15 cellular contexts compared by ENCODE assay signal in genomic region chr19:12984683-12985048, GRCh38. TPM values are rescaled to one million over a fixed set of nuclear protein-coding genes. Genes with fewer than 3 reads are reported as not detected.
DNase-seq lines count a peak whose midpoint lies in the region; ATAC-seq, FAIRE-seq and TF ChIP-seq lines count a peak whose summit lies in the region.
"Had no signal": no experiment of that assay in that cellular context is flagged by ENCODE, and none has a peak within 500 bp of the region (broad histone marks: within the 10 kb centered on the region; RNA-seq: fewer than 3 reads in every experiment).

No MANE protein-coding gene starts in this region.

- peaks cover 5% of the 10 kb centered on the region for H3K9me3 Mint-ChIP-seq in glutamatergic neuron (ENCODE audit: unreplicated experiment)
- H3K9me3 Mint-ChIP-seq: CD4-positive, CD25-positive, alpha-beta regulatory T cell had no signal

- H3K27ac Mint-ChIP-seq in glutamatergic neuron (ENCODE audit: unreplicated experiment): peak overlapping the region; percentile 79
- H3K27ac Mint-ChIP-seq: activated naive CD8-positive, alpha-beta T cell had no signal

- H3K4me3 ChIP-seq in esophagus muscularis mucosa: no peak overlapping the region

- TF ChIP-seq POLR2A in GM12891 (IDR thresholded peaks at IDR 0.05; ENCODE audit: low read depth, low read length) (no peak), esophagus muscularis mucosa (IDR thresholded peaks at IDR 0.05; ENCODE audit: low read depth) (no peak)

- WGBS in esophagus muscularis mucosa: 53% methylated on average over 6 of the region's 10 CpGs

- intact Hi-C loops in esophagus muscularis mucosa (cut with DNase I): loop anchor here (5.0 kb wide), 1 partner anchor 48 kb away; no protein-coding TSS in a partner anchor

- H3K4me1 Mint-ChIP-seq in glutamatergic neuron (ENCODE audit: low read depth, unreplicated experiment): peaks cover 10% of the 10 kb centered on the region

- H3K27me3 Mint-ChIP-seq in glutamatergic neuron (ENCODE audit: unreplicated experiment): peaks cover 5% of the 10 kb centered on the region

- H3K36me3 ChIP-seq in esophagus muscularis mucosa: no peaks in the 10 kb centered on the region

- TF ChIP-seq CTCF in glutamatergic neuron (IDR thresholded peaks at IDR 0.05; ENCODE audit: partially characterized antibody, unreplicated experiment) (no peak), esophagus muscularis mucosa (IDR thresholded peaks at IDR 0.05) (no peak)

- DNase-seq in GM12891 (ENCODE audit: insufficient read length, low spot score) (no peak), NCI-H69 (lab: John Stamatoyannopoulos, UW) (peak; percentile 64), glutamatergic neuron (peak; percentile 54), retina (peak; percentile 40), esophagus muscularis mucosa (ENCODE audit: extremely low spot score) (no peak)
- DNase-seq in stimulated activated naive CD4-positive, alpha-beta T cell treated with Interleukin-2 at 50 U/mL for 16 hours (lab: John Stamatoyannopoulos, UW): no peak
- DNase-seq in activated naive CD4-positive, alpha-beta T cell treated with Interleukin-2 at 50 U/mL for 16 hours: no peak
- DNase-seq: CD4-positive, CD25-positive, alpha-beta regulatory T cell; effector CD4-positive, alpha-beta T cell; NCI-H526; stimulated activated CD4-positive, alpha-beta T cell treated with anti-CD3 and anti-CD28 coated beads, Interleukin-1b, Interleukin-23, amount 100 ng/mL, for 48 hours; stimulated activated naive CD4-positive, alpha-beta T cell had no signal

- no peak for ATAC-seq in HG03565 (IDR thresholded peaks at IDR 0.05; ENCODE audit: unreplicated experiment)

- no peak for TF ChIP-seq EP300 in esophagus muscularis mucosa (IDR thresholded peaks at IDR 0.05)

- H3K4me3 Mint-ChIP-seq in glutamatergic neuron (ENCODE audit: unreplicated experiment): peak overlapping the region; percentile 22
- H3K4me3 Mint-ChIP-seq: activated naive CD8-positive, alpha-beta T cell had no signal

- H3K36me3 Mint-ChIP-seq in glutamatergic neuron (ENCODE audit: unreplicated experiment): no peaks in the 10 kb centered on the region
- H3K36me3 Mint-ChIP-seq: activated naive CD8-positive, alpha-beta T cell; CD4-positive, CD25-positive, alpha-beta regulatory T cell had no signal

- FAIRE-seq in GM12891 (lab: Jason Lieb, UNC): no peak

- H3K4me1 ChIP-seq in esophagus muscularis mucosa: peaks cover 12 to 30% (median 27%) of the 10 kb centered on the region in 4 donors

- no peak overlapping the region for H3K27ac ChIP-seq in esophagus muscularis mucosa (replicated peaks in 1 of 4)

- H3K9me3 ChIP-seq in esophagus muscularis mucosa: no peaks in the 10 kb centered on the region

- no peaks in the 10 kb centered on the region for H3K27me3 ChIP-seq in esophagus muscularis mucosa

TF ChIP-seq in GM12891, 5 proteins besides CTCF, POLR2A, EP300 and RAD21:
- peak; percentile 95 for TF ChIP-seq POU2F2 (IDR thresholded peaks at IDR 0.05; ENCODE audit: low read depth, low read length)
- no peak for TF ChIP-seq PAX5 (IDR thresholded peaks at IDR 0.05; ENCODE audit: insufficient read depth, low read length, severe bottlenecking)
- TF ChIP-seq POLR2AphosphoS5 (IDR thresholded peaks at IDR 0.05; ENCODE audit: low read depth, low read length): no peak
- no peak for TF ChIP-seq SPI1 (IDR thresholded peaks at IDR 0.05; ENCODE audit: low read depth, low read length)
- TF ChIP-seq TAF1 (IDR thresholded peaks at IDR 0.05; ENCODE audit: low read depth, low read length): no peak

RNA-seq across cellular contexts. Expression of gene NFIX, which starts 10.6 kb away (rescaled TPM):
- polyA plus RNA-seq in GM12891 (2012; ENCODE audit: low read depth, missing spikeins): 0.30 TPM
- total RNA-seq in glutamatergic neuron (ENCODE audit: unreplicated experiment) (2.4 TPM), esophagus muscularis mucosa (100 to 1,000 TPM in 1 of 4 donors, 10 to 100 TPM in 3; 56.0 to 154 (median 79.4) TPM)

RNA-seq across cellular contexts. Expression of gene DAND5, which starts 15.3 kb away (rescaled TPM):
- not detected for polyA plus RNA-seq in GM12891 (2012; ENCODE audit: low read depth, missing spikeins)
- 0.44 TPM for total RNA-seq in glutamatergic neuron (ENCODE audit: unreplicated experiment)
- under 1 TPM in 3 of 4 donors, not detected in 1; 0.19 to 0.83 (median 0.29) TPM for total RNA-seq in esophagus muscularis mucosa
- total RNA-seq: CD4-positive, CD25-positive, alpha-beta regulatory T cell; glomerular endothelial cell had no signal
- polyA plus RNA-seq: CD4-positive, CD25-positive, alpha-beta regulatory T cell had no signal

RNA-seq across cellular contexts. Expression of gene GADD45GIP1, which starts 27.6 kb away (rescaled TPM):
- polyA plus RNA-seq in GM12891 (2012; ENCODE audit: low read depth, missing spikeins): 38.0 TPM
- total RNA-seq in glutamatergic neuron (ENCODE audit: unreplicated experiment) (28.8 TPM), esophagus muscularis mucosa (10 to 100 TPM; 33.0 to 60.1 (median 49.3) TPM)

RNA-seq across cellular contexts. Expression of gene RAD23A, which starts 39.0 kb away (rescaled TPM):
- 108 TPM for polyA plus RNA-seq in GM12891 (2012; ENCODE audit: low read depth, missing spikeins)
- total RNA-seq in glutamatergic neuron (ENCODE audit: unreplicated experiment): 62.1 TPM
- 100 to 1,000 TPM; 138 to 218 (median 181) TPM for total RNA-seq in esophagus muscularis mucosa

RNA-seq across cellular contexts. Expression of gene CALR, which starts 46.3 kb away (rescaled TPM):
- 578 TPM for polyA plus RNA-seq in GM12891 (2012; ENCODE audit: low read depth, missing spikeins)
- 543 TPM for total RNA-seq in glutamatergic neuron (ENCODE audit: unreplicated experiment)
- 100 to 1,000 TPM; 200 to 300 (median 270) TPM for total RNA-seq in esophagus muscularis mucosa

Comparison
In these comparisons a context has a peak if more than half of its experiments do, and no peak if none do; other contexts are left out.
1. DNase-seq: peak in NCI-H69 (single experiment), glutamatergic neuron (single experiment) and retina (single experiment); none in GM12891 (single experiment), stimulated activated naive CD4-positive, alpha-beta T cell treated with Interleukin-2 at 50 U/mL for 16 hours (single experiment), esophagus muscularis mucosa (single experiment) and activated naive CD4-positive, alpha-beta T cell treated with Interleukin-2 at 50 U/mL for 16 hours (single experiment).
2. RNA of gene NFIX, which starts 10.6 kb away (total RNA-seq): 56.0 to 154 TPM in esophagus muscularis mucosa; 2.4 TPM in glutamatergic neuron (single experiment); every median in the first group is over 10 times any median in the second.